ENCODE assay signal across 11 cellular contexts in genomic region chr1:57770772-57771171, GRCh38.
DNase-seq lines count a peak whose midpoint lies in the region; ATAC-seq and TF ChIP-seq lines count a peak whose summit lies in the region.
"Had no signal": no experiment of that assay in that cellular context is flagged by ENCODE, and none has a peak within 500 bp of the region (broad histone marks: within the 10 kb centered on the region; RNA-seq: fewer than 3 reads in every experiment).

No MANE protein-coding gene starts in this region.

- no peaks in the 10 kb centered on the region for H3K27me3 ChIP-seq in BJ (ENCODE audit: control insufficient read depth, insufficient read depth, low read length)
- H3K27me3 ChIP-seq: gastrocnemius medialis, SJSA1 had no signal

- POLR2A ChIA-PET in BJ (lab: Charles Lee): interaction anchor here (0.6 kb wide), 1 partner anchor 658 kb away, joined by 3 read pairs; no protein-coding TSS in a partner anchor

- ATAC-seq in GM18909 (IDR thresholded peaks at IDR 0.05; ENCODE audit: poor library complexity, unreplicated experiment): peak; percentile 61
- ATAC-seq in HG02852 (IDR thresholded peaks at IDR 0.05; ENCODE audit: unreplicated experiment): no peak
- no peak for ATAC-seq in GM19324 (IDR thresholded peaks at IDR 0.05; ENCODE audit: low FRiP score, unreplicated experiment)
- ATAC-seq in GM18870 (IDR thresholded peaks at IDR 0.05; ENCODE audit: unreplicated experiment): no peak
- no peak for ATAC-seq in GM19463 (IDR thresholded peaks at IDR 0.05; ENCODE audit: unreplicated experiment)
- ATAC-seq: gastrocnemius medialis; stimulated activated naive CD8-positive, alpha-beta T cell treated with anti-CD3 and anti-CD28 coated beads, Interleukin-15, amount 100 ng/mL, for 72 hours had no signal

- H3K4me3 ChIP-seq in BJ (ENCODE audit: low read depth, low read length): no peak overlapping the region
- no peak overlapping the region for H3K4me3 ChIP-seq in fibroblast of the aortic adventitia (ENCODE audit: low read depth, low read length)
- H3K4me3 ChIP-seq: gastrocnemius medialis, SJSA1 had no signal

- TF ChIP-seq CTCF in BJ (IDR thresholded peaks at IDR 0.05; ENCODE audit: insufficient read depth, low read depth, low read length) (peak; percentile 28), fibroblast of the aortic adventitia (IDR thresholded peaks at IDR 0.05; ENCODE audit: insufficient read depth, low read length) (peak; percentile 29)

- no peaks in the 10 kb centered on the region for H3K36me3 ChIP-seq in BJ (ENCODE audit: control insufficient read depth, insufficient read depth, low read length)
- H3K36me3 ChIP-seq: gastrocnemius medialis, SJSA1 had no signal

- DNase-seq in BJ (ENCODE audit: low read depth): no peak
- peak; percentile 91 to 95 for DNase-seq in NCI-H524 (lab: John Stamatoyannopoulos, UW)
- peak; percentile 0 for DNase-seq in fibroblast of the aortic adventitia (ENCODE audit: low read depth)
- DNase-seq: gastrocnemius medialis; stimulated activated naive CD8-positive, alpha-beta T cell treated with anti-CD3 and anti-CD28 coated beads, Interleukin-15, amount 100 ng/mL, for 72 hours had no signal

- CTCF ChIA-PET in BJ (lab: Yijun Ruan, JAX): interaction anchor here (0.6 to 1.8 kb wide), 5 partner anchors 8 to 49 kb away, joined by 3 to 4 read pairs (median 3); no protein-coding TSS in a partner anchor
